Comparison of ENCODE assay signal across 22 cellular contexts in the genomic region with DNA sequence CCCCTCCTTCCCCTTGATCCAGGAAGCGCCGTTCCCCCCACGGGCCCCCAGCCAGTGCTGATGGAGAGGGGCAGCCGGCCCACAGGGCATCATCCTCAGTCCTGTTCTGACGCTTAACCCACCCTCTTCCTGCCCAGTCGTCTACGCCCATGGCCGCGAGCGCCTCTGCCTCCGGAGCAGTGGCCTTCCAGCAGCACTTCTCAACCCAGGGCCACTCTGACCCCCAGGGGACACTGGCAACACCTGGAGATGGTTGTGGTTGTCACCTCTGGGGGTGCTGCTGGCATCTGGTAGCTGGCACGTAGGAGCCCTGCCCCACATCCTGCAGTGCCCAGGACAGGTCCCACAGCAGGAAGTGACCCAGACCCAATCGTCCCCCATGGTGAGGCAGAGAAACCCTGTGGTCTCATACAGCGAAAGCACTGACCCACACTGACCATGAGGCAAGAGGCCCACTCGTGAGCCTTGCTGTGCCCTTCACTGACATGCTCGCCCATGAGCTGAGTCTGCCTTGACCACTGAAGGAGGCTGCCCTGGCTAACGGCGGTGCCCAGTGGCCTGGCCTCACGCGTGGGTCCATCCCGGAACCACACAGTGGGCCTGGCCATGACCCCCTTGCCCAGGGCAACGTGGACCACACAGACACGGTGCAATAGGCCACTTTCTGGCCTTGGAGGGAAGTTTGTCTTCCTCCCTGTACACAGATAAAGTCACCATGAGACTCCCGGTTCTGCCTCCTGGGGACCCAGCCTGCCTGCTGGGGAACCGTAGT.
DNase-seq lines count a peak whose midpoint lies in the region; ATAC-seq, FAIRE-seq and TF ChIP-seq lines count a peak whose summit lies in the region.
"Had no signal": no experiment of that assay in that cellular context is flagged by ENCODE, and none has a peak within 500 bp of the region (broad histone marks: within the 10 kb centered on the region; RNA-seq: fewer than 3 reads in every experiment).

No MANE protein-coding gene starts in this region.

- H3K27me3 Mint-ChIP-seq in immature natural killer cell (ENCODE audit: low read depth in 3 of 3) = peaks cover 7 to 17% (median 9%) of the 10 kb centered on the region in 3 donors
- peaks cover 6% of the 10 kb centered on the region for H3K27me3 Mint-ChIP-seq in activated CD4-positive, alpha-beta memory T cell treated with anti-CD3 and anti-CD28 coated beads for 36 hours

- WGBS in HepG2 (ENCODE audit: low lambda C conversion rate) = 80% methylated on average over 12 of the region's 25 CpGs
- WGBS in right lobe of liver (ENCODE audit: insufficient coverage, low coverage, low lambda C conversion rate, missing lambda C conversion rate) = 80% methylated on average over 2 of the region's 25 CpGs
- 72% methylated on average over 6 of the region's 25 CpGs; no CpG with 5 or more reads in 1 of the 2 experiments for WGBS in IMR-90 (ENCODE audit: extremely low coverage in 2 of 2, insufficient read length in 1 of 2), 2 experiments
- 77 to 90% methylated on average over 8 to 25 of the region's 25 CpGs for WGBS in testis, 2 donors

- TF ChIP-seq CTCF in HepG2 (CRISPR knock-in tag; IDR thresholded peaks at IDR 0.05) (no peak), right lobe of liver (IDR thresholded peaks at IDR 0.05) (no peak), IMR-90 (conservative IDR thresholded peaks at IDR 0.05; ENCODE audit: low read depth, low read length) (no peak), tibial artery (IDR thresholded peaks at IDR 0.05) (no peak), testis (IDR thresholded peaks at IDR 0.05) (no peak)

- no peaks in the 10 kb centered on the region for H3K36me3 ChIP-seq in HepG2 (replicated peaks in 1 of 2; ENCODE audit: control insufficient read depth in 1 of 2, insufficient read depth in 2 of 2, low read length in 2 of 2)
- H3K36me3 ChIP-seq in right lobe of liver = no peaks in the 10 kb centered on the region
- H3K36me3 ChIP-seq in IMR-90 (ENCODE audit: control insufficient read depth, insufficient read depth, low read length) = no peaks in the 10 kb centered on the region
- no peaks in the 10 kb centered on the region for H3K36me3 ChIP-seq in tibial artery
- H3K36me3 ChIP-seq in testis (ENCODE audit: low read depth, missing control alignments) = no peaks in the 10 kb centered on the region

- TF ChIP-seq EP300 in HepG2 (IDR thresholded peaks at IDR 0.05; ENCODE audit: low read depth in 2 of 2, low read length in 2 of 2) (no peak), HepG2 (CRISPR knock-in tag; IDR thresholded peaks at IDR 0.05; ENCODE audit: borderline replicate concordance) (no peak)

- H3K4me3 ChIP-seq in HepG2 (replicated peaks in 1 of 3; ENCODE audit: insufficient read depth in 1 of 3, low read depth in 2 of 3, low read length in 3 of 3) (no peak overlapping the region), right lobe of liver (no peak overlapping the region), IMR-90 (ENCODE audit: insufficient read depth, low read depth, low read length) (no peak overlapping the region), tibial artery (peak overlapping the region in 1 of 2 donors; percentile 39), testis (no peak overlapping the region)
- H3K4me3 ChIP-seq: A549, GM12878, GM23338 had no signal

- H3K9me3 Mint-ChIP-seq in immature natural killer cell = no peaks in the 10 kb centered on the region
- no peaks in the 10 kb centered on the region for H3K9me3 Mint-ChIP-seq in activated CD4-positive, alpha-beta memory T cell treated with anti-CD3 and anti-CD28 coated beads for 36 hours
- H3K9me3 Mint-ChIP-seq: CD8-positive, alpha-beta T cell; GM23338; IgD-negative memory B cell had no signal

- H4K20me1 ChIP-seq in HepG2 (ENCODE audit: insufficient read depth, low read length) (no peaks in the 10 kb centered on the region), IMR-90 (ENCODE audit: insufficient read depth, low read length) (no peaks in the 10 kb centered on the region)

- no peak overlapping the region for H2AK9ac ChIP-seq in IMR-90 (replicated peaks; ENCODE audit: low read depth, low read length, poor library complexity)

- intact Hi-C loops in HepG2 (cut with micrococcal nuclease; ENCODE audit: unreplicated experiment) (no loop called here), right lobe of liver (cut with DNase I) (no loop called here), IMR-90 (cut with micrococcal nuclease) (no loop called here), tibial artery (cut with DNase I; ENCODE audit: low total_unique reads) (loop anchor here (5.0 kb wide), 1 partner anchor 160 kb away; no protein-coding TSS in a partner anchor), left ventricle myocardium superior (cut with micrococcal nuclease) (no loop called here), testis (cut with DNase I; ENCODE audit: low total_unique reads) (no loop called here)
- intact Hi-C loops in activated CD4-positive, alpha-beta memory T cell treated with anti-CD3 and anti-CD28 coated beads for 36 hours (cut with micrococcal nuclease) = no loop called here

- TF ChIP-seq POLR2A in HepG2 (IDR thresholded peaks at IDR 0.05; ENCODE audit: insufficient read depth in 1 of 2, low read depth in 2 of 2, low read length in 2 of 2) = no peak
- TF ChIP-seq POLR2A in right lobe of liver (IDR thresholded peaks at IDR 0.05) = no peak
- TF ChIP-seq POLR2A in IMR-90 (IDR thresholded peaks at IDR 0.05; ENCODE audit: low read depth, low read length) = no peak
- TF ChIP-seq POLR2A in testis (IDR thresholded peaks at IDR 0.05) = no peak

- BruUV-seq in HepG2 (replicated peaks; lab: Mats Ljungman, UMichigan) (no TSS peak), IMR-90 (replicated peaks; lab: Mats Ljungman, UMichigan) (no TSS peak)

- POLR2A ChIA-PET in HepG2 (lab: Yijun Ruan, JAX) = interaction anchor here (0.7 to 0.9 kb wide), 2 partner anchors 10 to 33 kb away, joined by 3 read pairs; no protein-coding TSS in a partner anchor
- POLR2A ChIA-PET in IMR-90 (lab: Charles Lee; ENCODE audit: unreplicated experiment) = no interaction called here
- POLR2A ChIA-PET in activated CD4-positive, alpha-beta memory T cell treated with anti-CD3 and anti-CD28 coated beads for 36 hours (lab: Charles Lee) = no interaction called here

- in situ Hi-C loops in HepG2 (cut with HindIII; ENCODE audit: extremely low pct_ligation_motif_present, low pct_unique_long_range_greater_than_20kb) = no loop called here
- in situ Hi-C loops in IMR-90 (cut with MboI; ENCODE audit: low sequenced_read_pairs) = no loop called here

- no peaks in the 10 kb centered on the region for H3K9me3 ChIP-seq in HepG2 (ENCODE audit: low read length)
- H3K9me3 ChIP-seq in right lobe of liver = no peaks in the 10 kb centered on the region
- no peaks in the 10 kb centered on the region; the same call in 1 of the 2 replicates for H3K9me3 ChIP-seq in IMR-90 (ENCODE audit: control insufficient read depth, insufficient read depth, low read length)
- no peaks in the 10 kb centered on the region for H3K9me3 ChIP-seq in tibial artery
- no peaks in the 10 kb centered on the region for H3K9me3 ChIP-seq in testis
- H3K9me3 ChIP-seq: A549 had no signal

- TF ChIP-seq RAD21 in HepG2 (CRISPR knock-in tag; IDR thresholded peaks at IDR 0.05) (no peak), IMR-90 (IDR thresholded peaks at IDR 0.05; ENCODE audit: low read length) (no peak)

- no peak overlapping the region for H3K18ac ChIP-seq in IMR-90 (ENCODE audit: low read depth, low read length)

- H3K4me3 Mint-ChIP-seq in immature natural killer cell = peak overlapping the region in 2 of 5 donors; percentile 46 to 61
- no peak overlapping the region for H3K4me3 Mint-ChIP-seq in activated CD4-positive, alpha-beta memory T cell treated with anti-CD3 and anti-CD28 coated beads for 36 hours
- H3K4me3 Mint-ChIP-seq: CD8-positive, alpha-beta T cell; GM23338; IgD-negative memory B cell had no signal

- no peak overlapping the region for H2BK20ac ChIP-seq in IMR-90 (ENCODE audit: low read depth, low read length)

- no peak overlapping the region for H3K14ac ChIP-seq in IMR-90 (replicated peaks; ENCODE audit: low read depth, low read length)

- no peak overlapping the region for H3K23ac ChIP-seq in IMR-90 (ENCODE audit: low read depth, low read length)

- H3K27me3 ChIP-seq in HepG2 (ENCODE audit: control insufficient read depth in 1 of 2, insufficient read depth in 2 of 2, low read length in 2 of 2) (peaks cover under 1 to 5% of the 10 kb centered on the region in 2 experiments; a peak in 2 of 5 replicates), right lobe of liver (no peaks in the 10 kb centered on the region), IMR-90 (ENCODE audit: control insufficient read depth, insufficient read depth, low read length) (peaks cover 22% of the 10 kb centered on the region), tibial artery (no peaks in the 10 kb centered on the region), testis (no peaks in the 10 kb centered on the region)

- no peak; the same call in 1 of the 3 replicates for ATAC-seq in HepG2
- no peak for ATAC-seq in right lobe of liver
- no peak for ATAC-seq in IMR-90 (ENCODE audit: low read depth)
- no peak for ATAC-seq in left ventricle myocardium superior
- ATAC-seq: A549; CD8-positive, alpha-beta T cell; GM12878 had no signal

- no peak overlapping the region for H3K4ac ChIP-seq in IMR-90 (ENCODE audit: low read depth, low read length)

- H3K4me1 ChIP-seq in HepG2 (ENCODE audit: insufficient read depth, low read length) = peaks cover 65% of the 10 kb centered on the region
- no peaks in the 10 kb centered on the region for H3K4me1 ChIP-seq in right lobe of liver
- H3K4me1 ChIP-seq in IMR-90 (ENCODE audit: control insufficient read depth, insufficient read depth, low read length) = no peaks in the 10 kb centered on the region
- H3K4me1 ChIP-seq in tibial artery = peaks cover 5 to 77% (median 64%) of the 10 kb centered on the region in 4 donors
- H3K4me1 ChIP-seq in testis = peaks cover 15% of the 10 kb centered on the region
- H3K4me1 ChIP-seq: A549 had no signal

- dilution Hi-C loops in IMR-90 (cut with HindIII; ENCODE audit: low sequenced_read_pairs, unreplicated experiment) = no loop called here

- H4K91ac ChIP-seq in IMR-90 (ENCODE audit: insufficient read depth, low read depth, low read length) = no peak overlapping the region

- H2AFZ ChIP-seq in HepG2 (ENCODE audit: low read length) (no peak overlapping the region), IMR-90 (replicated peaks; ENCODE audit: low read length, poor library complexity) (peak overlapping the region; percentile 21)
- H2AFZ ChIP-seq: GM23338 had no signal

- peaks cover 18 to 24% of the 10 kb centered on the region in 2 donors for H3K4me1 Mint-ChIP-seq in immature natural killer cell
- no peaks in the 10 kb centered on the region for H3K4me1 Mint-ChIP-seq in activated CD4-positive, alpha-beta memory T cell treated with anti-CD3 and anti-CD28 coated beads for 36 hours (ENCODE audit: low read depth)

- no peak overlapping the region for H2AK5ac ChIP-seq in IMR-90 (ENCODE audit: low read depth, low read length)

- H2BK15ac ChIP-seq in IMR-90 (ENCODE audit: low read depth, low read length) = no peak overlapping the region

- H3K79me2 ChIP-seq in HepG2 (ENCODE audit: insufficient read depth, low read length) = no peaks in the 10 kb centered on the region

- CTCF ChIA-PET in HepG2 (lab: Yijun Ruan, JAX; ENCODE audit: low intra/inter-chr PET ratio, low total read pairs) = no interaction called here
- CTCF ChIA-PET in IMR-90 (lab: Yijun Ruan, JAX) = no interaction called here
- CTCF ChIA-PET in activated CD4-positive, alpha-beta memory T cell treated with anti-CD3 and anti-CD28 coated beads for 36 hours (lab: Charles Lee) = no interaction called here

- no peak overlapping the region for H2BK120ac ChIP-seq in IMR-90 (ENCODE audit: low read depth, low read length)

- no peaks in the 10 kb centered on the region for H3K9me1 ChIP-seq in IMR-90 (ENCODE audit: insufficient read depth, low read length)

- FAIRE-seq in HepG2 (lab: Jason Lieb, UNC) = no peak
- FAIRE-seq: A549, GM12878 had no signal

- H3K36me3 Mint-ChIP-seq in immature natural killer cell = no peaks in the 10 kb centered on the region
- H3K36me3 Mint-ChIP-seq in activated CD4-positive, alpha-beta memory T cell treated with anti-CD3 and anti-CD28 coated beads for 36 hours = no peaks in the 10 kb centered on the region
- H3K36me3 Mint-ChIP-seq: CD8-positive, alpha-beta T cell had no signal

- no peak overlapping the region for H3K9ac ChIP-seq in HepG2 (ENCODE audit: insufficient read depth, low read depth, low read length)
- no peak overlapping the region for H3K9ac ChIP-seq in IMR-90 (ENCODE audit: low read depth, low read length)

- H3K27ac ChIP-seq in HepG2 (ENCODE audit: extremely low read length, insufficient read depth, low read length) = no peak overlapping the region
- no peak overlapping the region for H3K27ac ChIP-seq in right lobe of liver
- H3K27ac ChIP-seq in IMR-90 (ENCODE audit: insufficient read depth, low read length) = no peak overlapping the region
- H3K27ac ChIP-seq in tibial artery = peak overlapping the region; percentile 94
- no peak overlapping the region for H3K27ac ChIP-seq in testis
- H3K27ac ChIP-seq: 22Rv1, A549, HL-60 had no signal

- H3K79me1 ChIP-seq in IMR-90 (ENCODE audit: low read depth in 1 of 2, low read length in 2 of 2) = no peaks in the 10 kb centered on the region

- H3K56ac ChIP-seq in IMR-90 (ENCODE audit: extremely low read depth, insufficient read depth, low read length) = no peak overlapping the region

- H4K8ac ChIP-seq in IMR-90 (ENCODE audit: low read depth in 2 of 2, low read length in 2 of 2) = no peak overlapping the region

- no peak overlapping the region for H2BK5ac ChIP-seq in IMR-90 (ENCODE audit: low read depth, low read length, poor library complexity, severe bottlenecking)

- H4K5ac ChIP-seq in IMR-90 (ENCODE audit: low read depth, low read length) = no peak overlapping the region

- no peak overlapping the region for H3K27ac Mint-ChIP-seq in immature natural killer cell
- H3K27ac Mint-ChIP-seq in activated CD4-positive, alpha-beta memory T cell treated with anti-CD3 and anti-CD28 coated beads for 36 hours = no peak overlapping the region
- H3K27ac Mint-ChIP-seq: CD8-positive, alpha-beta T cell; GM23338; IgD-negative memory B cell had no signal

- DNase-seq in HepG2 (ENCODE audit: low spot score) (no peak), right lobe of liver (no peak), IMR-90 (no peak), immature natural killer cell (peak; percentile 60 to 65 (median 62)), tibial artery (no peak), left ventricle myocardium superior (no peak), testis (no peak)
- DNase-seq in activated CD4-positive, alpha-beta memory T cell treated with anti-CD3 and anti-CD28 coated beads for 36 hours = no peak
- DNase-seq: AML-193; CD8-positive, alpha-beta T cell; COR-L47; DMS 273 treated with DMSO at 0.1 percent for 48 hours; DMS53; DND-41; EL; KBM-7 had no signal

- H3K4me2 ChIP-seq in HepG2 (ENCODE audit: low read depth, low read length) (no peak overlapping the region), IMR-90 (ENCODE audit: low read depth, low read length) (no peak overlapping the region)
- H3K4me2 ChIP-seq: A549, GM23338 had no signal

Comparison
In these comparisons a context has a peak if more than half of its experiments do, and no peak if none do; other contexts are left out.
1. DNase-seq: peak in immature natural killer cell (3 of 3); none in HepG2 (single experiment), right lobe of liver (0 of 3), IMR-90 (single experiment), tibial artery (0 of 2), left ventricle myocardium superior (single experiment), testis (single experiment) and activated CD4-positive, alpha-beta memory T cell treated with anti-CD3 and anti-CD28 coated beads for 36 hours (single experiment).
2. H3K27ac ChIP-seq: peak in tibial artery (2 of 2); none in HepG2 (single experiment), right lobe of liver (0 of 3), IMR-90 (single experiment) and testis (0 of 2).